ENCODE assay signal across 18 cellular contexts in genomic region chr6:148857817-148858390, GRCh38.
DNase-seq lines count a peak whose midpoint lies in the region; ATAC-seq and TF ChIP-seq lines count a peak whose summit lies in the region.
"Had no signal": no experiment of that assay in that cellular context is flagged by ENCODE, and none has a peak within 500 bp of the region (broad histone marks: within the 10 kb centered on the region; RNA-seq: fewer than 3 reads in every experiment).

No MANE protein-coding gene starts in this region.

- H3K9me3 ChIP-seq in osteoblast (ENCODE audit: low read depth, low read length): no peaks in the 10 kb centered on the region
- no peaks in the 10 kb centered on the region for H3K9me3 ChIP-seq in vagina
- H3K9me3 ChIP-seq: gastroesophageal sphincter, tibial artery had no signal

- intact Hi-C loops in vagina (cut with DNase I): no loop called here

- H3K27me3 ChIP-seq in osteoblast (ENCODE audit: insufficient read depth, low read length) (no peaks in the 10 kb centered on the region), vagina (no peaks in the 10 kb centered on the region)
- H3K27me3 ChIP-seq: gastroesophageal sphincter, tibial artery had no signal

- peak; percentile 8 for DNase-seq in Caki2 (ENCODE audit: low read depth)
- DNase-seq in M059J (ENCODE audit: low read depth): peak; percentile 86
- DNase-seq in epithelial cell of esophagus (ENCODE audit: low read depth): peak; percentile 92
- peak; percentile 19 for DNase-seq in osteoblast (ENCODE audit: insufficient read length, low spot score, missing footprints)
- no peak for DNase-seq in stimulated activated CD4-positive, alpha-beta T cell treated with anti-CD3 and anti-CD28 coated beads, Interleukin-4, amount 100 ng/mL, for 4 hours
- no peak for DNase-seq in vagina (ENCODE audit: extremely low spot score in 2 of 2)
- no peak for DNase-seq in stimulated activated CD4-positive, alpha-beta T cell treated with anti-CD3 and anti-CD28 coated beads, Interleukin-2, amount 100 ng/mL, for 48 hours
- DNase-seq: activated CD4-positive, alpha-beta T cell treated with anti-CD3 and anti-CD28 coated beads, Interleukin-2, amount 50 U/mL, for 1 hour; amniotic stem cell; CD4-positive, CD25-positive, alpha-beta regulatory T cell; KG1; NCI-H187 treated with DMSO at 0.1 percent for 48 hours; NCI-H526 treated with DMSO at 0.1 percent for 48 hours; T-helper 9 cell; tibial artery had no signal

- in situ Hi-C loops in Caki2 (cut with HindIII; ENCODE audit: low pct_unique_long_range_greater_than_20kb, low sequenced_read_pairs): no loop called here

- H3K79me2 ChIP-seq in osteoblast (ENCODE audit: insufficient read depth, low read length): no peaks in the 10 kb centered on the region

- H3K27ac ChIP-seq in osteoblast (ENCODE audit: low read depth, low read length) (no peak overlapping the region), vagina (no peak overlapping the region)
- H3K27ac ChIP-seq: gastroesophageal sphincter, tibial artery had no signal

- peaks cover 17% of the 10 kb centered on the region for H4K20me1 ChIP-seq in osteoblast (ENCODE audit: insufficient read depth, low read length)

- no peak overlapping the region for H3K4me2 ChIP-seq in osteoblast (ENCODE audit: insufficient read depth, low read length)

- H3K4me1 ChIP-seq in osteoblast (ENCODE audit: insufficient read depth, low read length) (no peaks in the 10 kb centered on the region), vagina (peaks cover 25% of the 10 kb centered on the region)
- H3K4me1 ChIP-seq: tibial artery had no signal

- TF ChIP-seq CTCF in epithelial cell of esophagus (IDR thresholded peaks at IDR 0.05; ENCODE audit: insufficient read depth, low read depth, low read length, missing control alignments): no peak
- TF ChIP-seq CTCF in osteoblast (IDR thresholded peaks at IDR 0.05; ENCODE audit: extremely low read depth, low read depth, low read length): no peak
- TF ChIP-seq CTCF in vagina (IDR thresholded peaks at IDR 0.05): no peak

- ATAC-seq in GM18867 (IDR thresholded peaks at IDR 0.05; ENCODE audit: unreplicated experiment): no peak
- ATAC-seq: Right ventricle myocardium inferior had no signal

- TF ChIP-seq POLR2A in vagina (IDR thresholded peaks at IDR 0.05): no peak

- H3K4me3 ChIP-seq in epithelial cell of esophagus (ENCODE audit: low read length) (no peak overlapping the region), osteoblast (ENCODE audit: insufficient read depth, low read length) (no peak overlapping the region), vagina (no peak overlapping the region)
- H3K4me3 ChIP-seq: gastroesophageal sphincter, tibial artery had no signal

- H2AFZ ChIP-seq in osteoblast (ENCODE audit: low read length): no peak overlapping the region

- H3K36me3 ChIP-seq in osteoblast (ENCODE audit: insufficient read depth, low read length): no peaks in the 10 kb centered on the region
- H3K36me3 ChIP-seq in vagina: no peaks in the 10 kb centered on the region
- H3K36me3 ChIP-seq: gastroesophageal sphincter, tibial artery had no signal

Comparison
In these comparisons a context has a peak if more than half of its experiments do, and no peak if none do; other contexts are left out.
1. DNase-seq: peak in Caki2 (single experiment), M059J (single experiment), epithelial cell of esophagus (single experiment) and osteoblast (single experiment); none in stimulated activated CD4-positive, alpha-beta T cell treated with anti-CD3 and anti-CD28 coated beads, Interleukin-4, amount 100 ng/mL, for 4 hours (0 of 2), vagina (0 of 2) and stimulated activated CD4-positive, alpha-beta T cell treated with anti-CD3 and anti-CD28 coated beads, Interleukin-2, amount 100 ng/mL, for 48 hours (0 of 2).